Comparison of ENCODE assay signal across 15 cellular contexts in the genomic region with DNA sequence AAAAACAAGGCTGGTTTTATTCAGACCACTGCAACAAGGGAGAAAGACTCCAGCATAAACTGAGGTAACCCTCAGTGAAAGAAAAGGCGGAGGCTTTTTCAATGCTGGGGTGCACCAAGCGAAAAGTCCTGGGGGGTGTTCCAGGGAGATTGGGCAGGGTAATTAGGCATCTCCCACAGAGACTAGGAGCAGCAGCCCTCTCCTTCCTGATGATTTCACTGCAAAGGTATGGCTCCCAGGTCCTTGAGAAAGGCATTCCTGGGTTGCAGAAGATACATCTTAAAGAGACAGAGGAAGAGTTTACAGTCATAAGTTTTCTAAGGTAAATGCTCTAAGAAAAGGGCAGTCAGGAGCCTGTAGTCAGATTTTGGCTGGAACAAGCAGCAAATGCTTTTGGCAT.
A peak's percentile ranks its signal among the peaks of the same experiment; 100 is the strongest.
DNase-seq lines count a peak whose midpoint lies in the region; ATAC-seq, FAIRE-seq and TF ChIP-seq lines count a peak whose summit lies in the region.
"Had no signal": no experiment of that assay in that cellular context is flagged by ENCODE, and none has a peak within 500 bp of the region (broad histone marks: within the 10 kb centered on the region; RNA-seq: fewer than 3 reads in every experiment).

No MANE protein-coding gene starts in this region.

- no peaks in the 10 kb centered on the region for H3K27me3 ChIP-seq in astrocyte (ENCODE audit: insufficient read depth, low read length)

- H3K27ac Mint-ChIP-seq in astrocyte (ENCODE audit: unreplicated experiment) (no peak overlapping the region), nephron progenitor cell (no peak overlapping the region)

- H3K36me3 ChIP-seq in astrocyte (ENCODE audit: insufficient read depth, low read length) = no peaks in the 10 kb centered on the region

- no peaks in the 10 kb centered on the region for H3K79me2 ChIP-seq in astrocyte (ENCODE audit: insufficient read depth, low read length)

- H3K4me3 Mint-ChIP-seq in astrocyte (ENCODE audit: unreplicated experiment) (no peak overlapping the region), nephron progenitor cell (no peak overlapping the region)

- H3K27me3 Mint-ChIP-seq in astrocyte (ENCODE audit: low read depth, unreplicated experiment) (no peaks in the 10 kb centered on the region), nephron progenitor cell (ENCODE audit: low read depth, poor library complexity) (peaks cover 4% of the 10 kb centered on the region)

- H3K36me3 Mint-ChIP-seq in astrocyte (ENCODE audit: low read depth, unreplicated experiment) = no peaks in the 10 kb centered on the region
- no peaks in the 10 kb centered on the region for H3K36me3 Mint-ChIP-seq in nephron progenitor cell (ENCODE audit: low read depth)

- FAIRE-seq in astrocyte (lab: Jason Lieb, UNC) = no peak

- H3K4me1 Mint-ChIP-seq in astrocyte (ENCODE audit: low read depth, unreplicated experiment) = peaks cover 16% of the 10 kb centered on the region
- peaks cover 12% of the 10 kb centered on the region for H3K4me1 Mint-ChIP-seq in nephron progenitor cell

- DNase-seq in A172 (ENCODE audit: low spot score) (peak; percentile 11), HT-29 (ENCODE audit: low spot score) (peak; percentile 33), astrocyte (ENCODE audit: low read depth) (peak; percentile 29), kidney glomerular epithelial cell (lab: John Stamatoyannopoulos, UW) (peak; percentile 70), nephron progenitor cell (no peak), SHP77 treated with DMSO at 0.1 percent for 48 hours (lab: John Stamatoyannopoulos, UW) (no peak), HCEC 1CT (no peak)
- DNase-seq: DMS 273 treated with DMSO at 0.1 percent for 48 hours; Karpas-422; NCI-H187; NCI-H446 treated with DMSO at 0.1 percent for 48 hours; NK-92 treated with Interleukin-12 subunit alpha and Interleukin-12 subunit beta, amount 100 ng/mL, for 24 hours had no signal

- no peak overlapping the region for H3K9ac ChIP-seq in astrocyte (ENCODE audit: low read length)

- H3K27ac ChIP-seq in astrocyte (ENCODE audit: low read depth, low read length) = no peak overlapping the region
- H3K27ac ChIP-seq: C4-2B, RWPE1 had no signal

- H3K4me1 ChIP-seq in astrocyte (ENCODE audit: insufficient read depth, low read length) = no peaks in the 10 kb centered on the region

- H2AFZ ChIP-seq in astrocyte (ENCODE audit: low read depth, low read length) = no peak overlapping the region

- no peaks in the 10 kb centered on the region for H3K9me3 ChIP-seq in astrocyte (ENCODE audit: insufficient read depth, low read depth, low read length)

- H3K4me3 ChIP-seq in astrocyte (ENCODE audit: insufficient read depth, low read depth, low read length) = no peak overlapping the region

- H3K4me2 ChIP-seq in astrocyte (ENCODE audit: low read length) = no peak overlapping the region

- H3K9me3 Mint-ChIP-seq in astrocyte (ENCODE audit: unreplicated experiment) (no peaks in the 10 kb centered on the region), nephron progenitor cell (no peaks in the 10 kb centered on the region)

- H4K20me1 ChIP-seq in astrocyte (ENCODE audit: insufficient read depth, low read length) = no peaks in the 10 kb centered on the region

- no peak for ATAC-seq in GM18873 (IDR thresholded peaks at IDR 0.05; ENCODE audit: low FRiP score, unreplicated experiment)

- TF ChIP-seq CTCF in astrocyte (IDR thresholded peaks at IDR 0.05; ENCODE audit: insufficient read depth, low read depth, low read length) (no peak), nephron progenitor cell (IDR thresholded peaks at IDR 0.05) (no peak)

Comparison
In these comparisons a context has a peak if more than half of its experiments do, and no peak if none do; other contexts are left out.
1. DNase-seq: peak in A172 (single experiment), HT-29 (single experiment), astrocyte (single experiment) and kidney glomerular epithelial cell (single experiment); none in nephron progenitor cell (single experiment), SHP77 treated with DMSO at 0.1 percent for 48 hours (single experiment) and HCEC 1CT (single experiment).